Comparison of ENCODE assay signal across 8 cellular contexts in genomic region chr14:61608245-61609142, GRCh38.
DNase-seq lines count a peak whose midpoint lies in the region; ATAC-seq lines count a peak whose summit lies in the region.
"Had no signal": no experiment of that assay in that cellular context is flagged by ENCODE, and none has a peak within 500 bp of the region (broad histone marks: within the 10 kb centered on the region; RNA-seq: fewer than 3 reads in every experiment).

No MANE protein-coding gene starts in this region.

- ATAC-seq in GM19397 (IDR thresholded peaks at IDR 0.05; ENCODE audit: unreplicated experiment): no peak

- DNase-seq in NCI-H1436 (lab: John Stamatoyannopoulos, UW) (peak; percentile 89), amygdala (lab: John Stamatoyannopoulos, UW) (peak in 39 of 56 donors; percentile 9 to 81 (median 35)), inferior parietal cortex (ENCODE audit: extremely low spot score) (peak; percentile 39), superior temporal gyrus (ENCODE audit: extremely low spot score) (peak; percentile 72), NAMALWA (ENCODE audit: low spot score) (no peak), NCI-H82 treated with DMSO at 0.1 percent for 48 hours (lab: John Stamatoyannopoulos, UW; ENCODE audit: unreplicated experiment) (no peak)
- DNase-seq: OCI-M1 had no signal

Comparison
In these comparisons a context has a peak if more than half of its experiments do, and no peak if none do; other contexts are left out.
1. DNase-seq: peak in NCI-H1436 (single experiment), amygdala (39 of 56), inferior parietal cortex (single experiment) and superior temporal gyrus (single experiment); none in NAMALWA (single experiment) and NCI-H82 treated with DMSO at 0.1 percent for 48 hours (single experiment).